19 cellular contexts compared by ENCODE assay signal in genomic region chrX:97211070-97211469, GRCh38.
A peak's percentile ranks its signal among the peaks of the same experiment; 100 is the strongest.
DNase-seq lines count a peak whose midpoint lies in the region; ATAC-seq and TF ChIP-seq lines count a peak whose summit lies in the region.
"Had no signal": no experiment of that assay in that cellular context is flagged by ENCODE, and none has a peak within 500 bp of the region (broad histone marks: within the 10 kb centered on the region; RNA-seq: fewer than 3 reads in every experiment).

No MANE protein-coding gene starts in this region.

- H3K27ac Mint-ChIP-seq in activated CD4-positive, alpha-beta memory T cell treated with anti-CD3 and anti-CD28 coated beads for 36 hours = peak overlapping the region; percentile 28
- no peak overlapping the region for H3K27ac Mint-ChIP-seq in activated CD4-positive, alpha-beta memory T cell treated with anti-CD3 and anti-CD28 coated beads, Interleukin-2, amount 10 ng/mL, durations not matched to agents 7 days and 5 days
- H3K27ac Mint-ChIP-seq: CD4-positive, CD25-positive, alpha-beta regulatory T cell had no signal

- TF ChIP-seq CTCF in RWPE1 (conservative IDR thresholded peaks at IDR 0.05; ENCODE audit: low read depth) = no peak

- no peaks in the 10 kb centered on the region for H3K9me3 Mint-ChIP-seq in activated CD4-positive, alpha-beta memory T cell treated with anti-CD3 and anti-CD28 coated beads for 36 hours
- no peaks in the 10 kb centered on the region for H3K9me3 Mint-ChIP-seq in activated CD4-positive, alpha-beta memory T cell treated with anti-CD3 and anti-CD28 coated beads, Interleukin-2, amount 10 ng/mL, durations not matched to agents 7 days and 5 days
- H3K9me3 Mint-ChIP-seq: CD4-positive, CD25-positive, alpha-beta regulatory T cell had no signal

- H3K27ac ChIP-seq in RWPE1 (no peak overlapping the region), epithelial cell of prostate (no peak overlapping the region)

- intact Hi-C loops in activated CD4-positive, alpha-beta memory T cell treated with anti-CD3 and anti-CD28 coated beads for 36 hours (cut with micrococcal nuclease) = loop anchor here (2.0 kb wide), 2 partner anchors 172 to 188 kb away; no protein-coding TSS in a partner anchor

- H3K36me3 Mint-ChIP-seq in activated CD4-positive, alpha-beta memory T cell treated with anti-CD3 and anti-CD28 coated beads for 36 hours = no peaks in the 10 kb centered on the region
- no peaks in the 10 kb centered on the region for H3K36me3 Mint-ChIP-seq in activated CD4-positive, alpha-beta memory T cell treated with anti-CD3 and anti-CD28 coated beads, Interleukin-2, amount 10 ng/mL, durations not matched to agents 7 days and 5 days (ENCODE audit: low read depth)
- H3K36me3 Mint-ChIP-seq: CD4-positive, CD25-positive, alpha-beta regulatory T cell had no signal

- no peaks in the 10 kb centered on the region for H3K27me3 Mint-ChIP-seq in activated CD4-positive, alpha-beta memory T cell treated with anti-CD3 and anti-CD28 coated beads for 36 hours
- H3K27me3 Mint-ChIP-seq in activated CD4-positive, alpha-beta memory T cell treated with anti-CD3 and anti-CD28 coated beads, Interleukin-2, amount 10 ng/mL, durations not matched to agents 7 days and 5 days = no peaks in the 10 kb centered on the region
- H3K27me3 Mint-ChIP-seq: CD4-positive, CD25-positive, alpha-beta regulatory T cell had no signal

- no peak overlapping the region for H3K4me3 Mint-ChIP-seq in activated CD4-positive, alpha-beta memory T cell treated with anti-CD3 and anti-CD28 coated beads for 36 hours
- H3K4me3 Mint-ChIP-seq in activated CD4-positive, alpha-beta memory T cell treated with anti-CD3 and anti-CD28 coated beads, Interleukin-2, amount 10 ng/mL, durations not matched to agents 7 days and 5 days = no peak overlapping the region
- H3K4me3 Mint-ChIP-seq: CD4-positive, CD25-positive, alpha-beta regulatory T cell had no signal

- H3K4me1 Mint-ChIP-seq in activated CD4-positive, alpha-beta memory T cell treated with anti-CD3 and anti-CD28 coated beads for 36 hours (ENCODE audit: low read depth) = peaks cover 10% of the 10 kb centered on the region
- H3K4me1 Mint-ChIP-seq in activated CD4-positive, alpha-beta memory T cell treated with anti-CD3 and anti-CD28 coated beads, Interleukin-2, amount 10 ng/mL, durations not matched to agents 7 days and 5 days = no peaks in the 10 kb centered on the region

- POLR2A ChIA-PET in activated CD4-positive, alpha-beta memory T cell treated with anti-CD3 and anti-CD28 coated beads for 36 hours (lab: Charles Lee) = no interaction called here
- POLR2A ChIA-PET in activated CD4-positive, alpha-beta memory T cell treated with anti-CD3 and anti-CD28 coated beads, Interleukin-2, amount 10 ng/mL, durations not matched to agents 7 days and 5 days (lab: Charles Lee) = no interaction called here
- POLR2A ChIA-PET in RWPE1 (lab: Yijun Ruan, JAX; ENCODE audit: low non-redundant PET) = no interaction called here

- no peak for ATAC-seq in HG02610 (IDR thresholded peaks at IDR 0.05; ENCODE audit: unreplicated experiment)
- ATAC-seq: Right ventricle myocardium inferior had no signal

- no peak for DNase-seq in activated CD4-positive, alpha-beta memory T cell treated with anti-CD3 and anti-CD28 coated beads for 36 hours
- no peak for DNase-seq in activated CD4-positive, alpha-beta memory T cell treated with anti-CD3 and anti-CD28 coated beads, Interleukin-2, amount 10 ng/mL, durations not matched to agents 7 days and 5 days
- DNase-seq in RWPE1 (ENCODE audit: low spot score) (peak; percentile 2), epithelial cell of prostate (ENCODE audit: low read depth, low spot score) (peak; percentile 14), renal cortical epithelial cell (ENCODE audit: low read depth) (peak; percentile 33), NCI-H748 (lab: John Stamatoyannopoulos, UW; ENCODE audit: unreplicated experiment) (no peak), NCI-H2227 (lab: John Stamatoyannopoulos, UW; ENCODE audit: unreplicated experiment) (no peak)
- DNase-seq: BE2C; CD4-positive, CD25-positive, alpha-beta regulatory T cell; COR-L47; DMS 273 treated with DMSO at 0.1 percent for 48 hours; DND-41; NCI-H1048; NCI-H1436; NCI-H1930; NCI-H345; NCI-H524 treated with DMSO at 0.1 percent for 48 hours had no signal

- CTCF ChIA-PET in activated CD4-positive, alpha-beta memory T cell treated with anti-CD3 and anti-CD28 coated beads for 36 hours (lab: Charles Lee) = no interaction called here
- CTCF ChIA-PET in activated CD4-positive, alpha-beta memory T cell treated with anti-CD3 and anti-CD28 coated beads, Interleukin-2, amount 10 ng/mL, durations not matched to agents 7 days and 5 days (lab: Charles Lee) = no interaction called here
- CTCF ChIA-PET in RWPE1 (lab: Yijun Ruan, JAX) = no interaction called here

Comparison
In these comparisons a context has a peak if more than half of its experiments do, and no peak if none do; other contexts are left out.
1. DNase-seq: peak in RWPE1 (single experiment), epithelial cell of prostate (single experiment) and renal cortical epithelial cell (single experiment); none in activated CD4-positive, alpha-beta memory T cell treated with anti-CD3 and anti-CD28 coated beads for 36 hours (single experiment), activated CD4-positive, alpha-beta memory T cell treated with anti-CD3 and anti-CD28 coated beads, Interleukin-2, amount 10 ng/mL, durations not matched to agents 7 days and 5 days (single experiment), NCI-H748 (single experiment) and NCI-H2227 (single experiment).